1 cellular context compared by ENCODE assay signal in genomic region chr3:182979103-182979697, GRCh38.
TF ChIP-seq lines count a peak whose summit lies in the region.

No MANE protein-coding gene starts in this region.

TF ChIP-seq in HepG2, 621 proteins besides CTCF, POLR2A, EP300 and RAD21:
- TF ChIP-seq ZNF407 (CRISPR knock-in tag; IDR thresholded peaks at IDR 0.05; ENCODE audit: not compliant biosample characterization) (no peak), ZNF563 (CRISPR knock-in tag; IDR thresholded peaks at IDR 0.05) (no peak), NFE2L2 (IDR thresholded peaks at IDR 0.05; ENCODE audit: low read length) (no peak), ZNF335 (CRISPR knock-in tag; IDR thresholded peaks at IDR 0.05) (0 out of 2 replicates have a peak, but pooled peaks have one; percentile 5), PLRG1 (conservative IDR thresholded peaks at IDR 0.05) (no peak), FOXA3 (CRISPR knock-in tag; IDR thresholded peaks at IDR 0.05) (0 out of 2 replicates have a peak, but pooled peaks have one; percentile 5), TBX2 (CRISPR knock-in tag; IDR thresholded peaks at IDR 0.05; ENCODE audit: borderline replicate concordance) (0 out of 2 replicates have a peak, but pooled peaks have one; percentile 21), MIXL1 (CRISPR knock-in tag; IDR thresholded peaks at IDR 0.05) (0 out of 2 replicates have a peak, but pooled peaks have one; percentile 44), KLF11 (CRISPR knock-in tag; IDR thresholded peaks at IDR 0.05) (no peak), SNAPC2 (CRISPR knock-in tag; IDR thresholded peaks at IDR 0.05) (no peak), MTA1 (CRISPR knock-in tag; IDR thresholded peaks at IDR 0.05; ENCODE audit: borderline replicate concordance) (no peak), ZZZ3 (CRISPR knock-in tag; IDR thresholded peaks at IDR 0.05; ENCODE audit: borderline replicate concordance) (no peak), ZNF850 (CRISPR knock-in tag; conservative IDR thresholded peaks at IDR 0.05) (no peak), ZNF136 (CRISPR knock-in tag; IDR thresholded peaks at IDR 0.05; ENCODE audit: low read depth) (no peak), TERF1 (CRISPR knock-in tag; IDR thresholded peaks at IDR 0.05) (no peak), ZSCAN22 (CRISPR knock-in tag; IDR thresholded peaks at IDR 0.05) (no peak)
TF ChIP-seq in HepG2: peak in this region for 4.
